In the genomic region with DNA sequence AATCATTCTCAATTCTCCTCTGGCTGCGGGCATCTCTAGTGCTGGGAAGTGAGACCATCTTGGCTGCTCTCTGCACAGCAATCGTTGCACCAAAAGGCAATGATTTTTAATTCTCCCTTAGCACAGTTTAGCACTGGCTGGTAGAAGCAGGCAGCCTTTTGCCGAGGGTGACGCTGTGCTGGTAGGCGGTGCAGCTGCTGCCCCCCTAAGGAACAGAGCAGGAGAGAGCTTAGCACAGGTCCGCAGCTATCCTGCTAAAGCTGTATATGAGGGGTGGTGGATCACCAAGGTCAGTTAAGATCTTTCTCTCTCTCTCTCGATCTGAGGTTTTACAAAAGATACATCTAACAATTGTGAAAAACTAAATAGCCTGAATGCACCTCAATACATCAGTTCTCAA, we compare ENCODE assay signal across 9 cellular contexts.
A peak's percentile ranks its signal among the peaks of the same experiment; 100 is the strongest.
DNase-seq lines count a peak whose midpoint lies in the region; ATAC-seq and TF ChIP-seq lines count a peak whose summit lies in the region.
"Had no signal": no experiment of that assay in that cellular context is flagged by ENCODE, and none has a peak within 500 bp of the region (broad histone marks: within the 10 kb centered on the region; RNA-seq: fewer than 3 reads in every experiment).

No MANE protein-coding gene starts in this region.

- H3K9me3 ChIP-seq in right lobe of liver (no peaks in the 10 kb centered on the region), vagina (no peaks in the 10 kb centered on the region)

- DNase-seq in AG09309 (ENCODE audit: low read depth), result no peak
- DNase-seq in GM20000 (ENCODE audit: low spot score), result peak; percentile 11
- DNase-seq in activated T-cell treated with anti-CD3 and anti-CD28 coated beads for 1 hour (ENCODE audit: low read depth), result peak; percentile 28
- no peak for DNase-seq in right lobe of liver
- no peak for DNase-seq in vagina (ENCODE audit: extremely low spot score in 2 of 2)
- no peak for DNase-seq in AG08396 (ENCODE audit: low spot score)
- DNase-seq in NCI-H345 (lab: John Stamatoyannopoulos, UW), result no peak
- DNase-seq in G401 (ENCODE audit: low spot score), result no peak
- DNase-seq: hippocampal formation had no signal

- H3K27ac ChIP-seq in right lobe of liver (no peak overlapping the region), vagina (no peak overlapping the region)

- H3K27me3 ChIP-seq in right lobe of liver (peaks cover 0 to 4% of the 10 kb centered on the region in 2 donors), vagina (no peaks in the 10 kb centered on the region)

- 7% methylated on average over 7 of the region's 7 CpGs for WGBS in right lobe of liver (ENCODE audit: insufficient coverage, low coverage, low lambda C conversion rate, missing lambda C conversion rate)

- H3K4me3 ChIP-seq in AG09309 (ENCODE audit: control insufficient read depth, low read depth, low read length) (no peak overlapping the region), right lobe of liver (no peak overlapping the region), vagina (no peak overlapping the region)

- no peaks in the 10 kb centered on the region for H3K4me1 ChIP-seq in right lobe of liver
- H3K4me1 ChIP-seq in vagina, result no peaks in the 10 kb centered on the region

- in situ Hi-C loops in G401 (cut with HindIII; ENCODE audit: low sequenced_read_pairs), result no loop called here

- TF ChIP-seq CTCF in AG09309 (IDR thresholded peaks at IDR 0.05; ENCODE audit: control insufficient read depth, insufficient read depth, low read depth, low read length, missing control alignments) (peak; percentile 8), GM20000 (IDR thresholded peaks at IDR 0.05; ENCODE audit: extremely low read depth, missing control alignments) (no peak), right lobe of liver (IDR thresholded peaks at IDR 0.05) (no peak), vagina (IDR thresholded peaks at IDR 0.05) (no peak)

- intact Hi-C loops in right lobe of liver (cut with DNase I) (no loop called here), vagina (cut with DNase I) (no loop called here)

- ATAC-seq in right lobe of liver, result peak in 3 of 4 donors; percentile 24 to 50 (median 39)

- H3K36me3 ChIP-seq in right lobe of liver, result no peaks in the 10 kb centered on the region
- no peaks in the 10 kb centered on the region for H3K36me3 ChIP-seq in vagina

- no peak for TF ChIP-seq POLR2A in right lobe of liver (IDR thresholded peaks at IDR 0.05)
- no peak for TF ChIP-seq POLR2A in vagina (IDR thresholded peaks at IDR 0.05)

Comparison
In these comparisons a context has a peak if more than half of its experiments do, and no peak if none do; other contexts are left out.
1. DNase-seq: peak in GM20000 (single experiment) and activated T-cell treated with anti-CD3 and anti-CD28 coated beads for 1 hour (single experiment); none in AG09309 (single experiment), right lobe of liver (0 of 3), vagina (0 of 2), AG08396 (single experiment), NCI-H345 (single experiment) and G401 (single experiment).